ENCODE assay signal across 1 cellular context in genomic region chr14:89681086-89682018, GRCh38.
TF ChIP-seq lines count a peak whose summit lies in the region.

No MANE protein-coding gene starts in this region.

TF ChIP-seq in WTC11, 78 proteins besides CTCF, POLR2A, EP300 and RAD21 (continued from another document):
- TF ChIP-seq STAT6 (CRISPR knock-in tag; conservative IDR thresholded peaks at IDR 0.05; ENCODE audit: low read depth) = no peak
- no peak for TF ChIP-seq ZNF423 (CRISPR knock-in tag; IDR thresholded peaks at IDR 0.05)
- TF ChIP-seq AFF4 (CRISPR knock-in tag; IDR thresholded peaks at IDR 0.05; ENCODE audit: borderline replicate concordance) = no peak
- no peak for TF ChIP-seq IRF2 (CRISPR knock-in tag; IDR thresholded peaks at IDR 0.05; ENCODE audit: borderline replicate concordance, low read depth)
